21 cellular contexts compared by ENCODE assay signal in the genomic region with DNA sequence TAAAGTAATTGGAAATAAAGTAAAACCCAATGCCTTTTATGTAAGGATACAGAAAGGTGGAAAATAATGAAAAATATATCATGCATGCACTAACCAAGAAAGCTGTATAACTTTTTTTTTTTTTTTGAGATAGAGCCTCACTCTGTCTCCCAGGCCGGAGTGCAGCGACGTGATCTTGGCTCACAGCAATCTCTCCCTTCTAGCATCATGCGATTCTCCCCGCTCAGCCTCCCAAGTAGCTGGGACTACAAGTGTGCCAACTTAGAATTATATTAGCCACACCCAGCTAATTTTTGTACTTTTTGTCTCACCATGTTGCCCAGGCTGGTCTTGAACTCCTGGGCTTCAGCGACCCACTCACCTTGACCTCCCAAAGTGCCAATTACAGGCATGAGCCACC. TPM values are rescaled to one million over a fixed set of nuclear protein-coding genes. Genes with fewer than 3 reads are reported as not detected.
"Had no signal": no experiment of that assay in that cellular context is flagged by ENCODE, and none has a peak within 500 bp of the region (broad histone marks: within the 10 kb centered on the region; RNA-seq: fewer than 3 reads in every experiment).

No MANE protein-coding gene starts in this region.

- DNase-seq: activated CD4-positive, alpha-beta memory T cell treated with anti-CD3 and anti-CD28 coated beads for 36 hours; activated CD8-positive, alpha-beta memory T cell treated with anti-CD3 and anti-CD28 coated beads, Interleukin-2, amount 50 U/mL, for 4 hours; activated gamma-delta T cell; activated T-cell treated with anti-CD3 and anti-CD28 coated beads, Interleukin-2, amount 50 U/mL, for 72 hours; colonic mucosa; effector CD4-positive, alpha-beta T cell; esophagus squamous epithelium; foreskin melanocyte; head of caudate nucleus; left lung; nucleus accumbens; SJCRH30; small intestine had no signal

- H3K9me3 Mint-ChIP-seq: activated CD4-positive, alpha-beta memory T cell treated with anti-CD3 and anti-CD28 coated beads for 36 hours; activated T-cell treated with anti-CD3 and anti-CD28 coated beads, Interleukin-2, amount 50 U/mL, for 72 hours; memory B cell; nephron; stimulated activated naive CD8-positive, alpha-beta T cell treated with anti-CD3 and anti-CD28 coated beads, Interleukin-15, Interleukin-2, amounts not matched to agents 100 ng/mL and 50 ng/mL, for 24 hours; type B pancreatic cell had no signal

- H3K27ac ChIP-seq: cardiac muscle cell, colonic mucosa, esophagus squamous epithelium, left lung, SJCRH30 had no signal

- H3K27me3 ChIP-seq: cardiac muscle cell, colonic mucosa, esophagus squamous epithelium, left lung, right atrium auricular region, SJCRH30 had no signal

- ATAC-seq: activated CD4-positive, CD25-positive, alpha-beta regulatory T cell treated with anti-CD3 and anti-CD28 coated beads, Interleukin-2, amount 50 U/mL, for 24 hours; left lung had no signal

- H3K4me1 ChIP-seq: colonic mucosa had no signal

- FAIRE-seq: islet of Langerhans, small intestine had no signal

- H3K27ac Mint-ChIP-seq: activated CD4-positive, alpha-beta memory T cell treated with anti-CD3 and anti-CD28 coated beads for 36 hours; activated T-cell treated with anti-CD3 and anti-CD28 coated beads, Interleukin-2, amount 50 U/mL, for 72 hours; memory B cell; stimulated activated naive CD8-positive, alpha-beta T cell treated with anti-CD3 and anti-CD28 coated beads, Interleukin-15, Interleukin-2, amounts not matched to agents 100 ng/mL and 50 ng/mL, for 24 hours; type B pancreatic cell had no signal

- H3K36me3 ChIP-seq: cardiac muscle cell, colonic mucosa, esophagus squamous epithelium, left lung, right atrium auricular region, SJCRH30 had no signal

- H3K9me3 ChIP-seq: colonic mucosa, esophagus squamous epithelium, left lung, right atrium auricular region, SJCRH30 had no signal

- H3K27me3 Mint-ChIP-seq: activated CD4-positive, alpha-beta memory T cell treated with anti-CD3 and anti-CD28 coated beads for 36 hours; stimulated activated naive CD8-positive, alpha-beta T cell treated with anti-CD3 and anti-CD28 coated beads, Interleukin-15, Interleukin-2, amounts not matched to agents 100 ng/mL and 50 ng/mL, for 24 hours; type B pancreatic cell had no signal

- H3K4me3 ChIP-seq: cardiac muscle cell, colonic mucosa, esophagus squamous epithelium, left lung, right atrium auricular region, SJCRH30 had no signal

- H3K4me3 Mint-ChIP-seq: activated CD4-positive, alpha-beta memory T cell treated with anti-CD3 and anti-CD28 coated beads for 36 hours; memory B cell; stimulated activated naive CD8-positive, alpha-beta T cell treated with anti-CD3 and anti-CD28 coated beads, Interleukin-15, Interleukin-2, amounts not matched to agents 100 ng/mL and 50 ng/mL, for 24 hours; type B pancreatic cell had no signal

- H3K36me3 Mint-ChIP-seq: activated CD4-positive, alpha-beta memory T cell treated with anti-CD3 and anti-CD28 coated beads for 36 hours; memory B cell; type B pancreatic cell had no signal

RNA-seq across cellular contexts. Expression of a gene that starts 4.5 kb away (rescaled TPM):
- total RNA-seq: activated CD4-positive, alpha-beta memory T cell treated with anti-CD3 and anti-CD28 coated beads for 36 hours had no signal

RNA-seq across cellular contexts. Expression of a gene that starts 59.1 kb away (rescaled TPM):
- total RNA-seq: SJCRH30 had no signal
